Comparison of ENCODE assay signal across 8 cellular contexts in the genomic region with DNA sequence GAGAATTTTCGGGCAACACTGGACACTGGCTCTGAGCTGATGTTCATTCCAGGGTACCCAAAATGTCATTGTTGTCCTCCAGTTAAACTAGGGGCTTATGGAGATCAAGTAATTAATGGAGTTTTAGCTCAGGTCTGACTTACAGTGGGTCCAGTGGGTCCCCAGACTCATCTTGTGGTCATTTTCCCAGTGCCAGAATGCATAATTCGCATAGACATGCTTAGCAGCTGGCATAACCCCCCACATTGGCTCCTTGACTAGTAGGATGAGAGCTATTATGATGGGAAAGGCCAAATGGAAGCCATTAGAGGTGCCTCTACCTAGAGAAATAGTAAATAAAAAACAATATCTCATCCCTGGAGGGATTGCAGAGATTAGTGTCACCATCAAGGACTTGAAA.
"Had no signal": no experiment of that assay in that cellular context is flagged by ENCODE, and none has a peak within 500 bp of the region (broad histone marks: within the 10 kb centered on the region; RNA-seq: fewer than 3 reads in every experiment).

No MANE protein-coding gene starts in this region.

- H3K36me3 ChIP-seq: HAP-1 had no signal

- H3K4me3 Mint-ChIP-seq: GM23338, H9, HFFc6 had no signal

- H3K27ac ChIP-seq: GM23248 had no signal

- H3K4me1 ChIP-seq: HAP-1 had no signal

- H3K9me3 ChIP-seq: HAP-1 had no signal

- H3K4me1 Mint-ChIP-seq: GM23338 had no signal

- H3K4me3 ChIP-seq: GM23248, GM23338, HAP-1 had no signal

- DNase-seq: GM23248, GOT3, H7, H9, HCEC 1CT, HFFc6 had no signal

- H3K27ac Mint-ChIP-seq: GM23338, H9, HFFc6 had no signal
